ENCODE assay signal across 19 cellular contexts in the genomic region with DNA sequence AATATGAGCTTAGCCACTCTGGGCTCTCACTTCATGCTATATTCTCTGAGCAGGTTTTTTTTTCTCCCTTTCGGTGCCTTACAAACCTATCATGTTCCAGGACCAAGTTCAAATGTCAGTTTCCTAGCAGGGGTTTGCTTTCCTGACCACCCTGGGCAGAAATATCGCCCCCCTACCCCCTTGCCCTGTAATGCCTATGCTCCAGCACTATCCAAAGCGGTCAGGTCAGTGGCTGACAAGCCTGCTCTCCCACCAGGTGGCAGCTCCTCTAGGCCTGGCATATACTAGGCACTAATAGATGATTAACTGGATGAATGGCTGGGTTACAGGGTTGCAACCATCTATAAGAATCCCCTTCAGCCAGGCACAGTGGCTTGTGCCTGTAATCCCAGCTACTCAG. TPM values are rescaled to one million over a fixed set of nuclear protein-coding genes. Genes with fewer than 3 reads are reported as not detected.
DNase-seq lines count a peak whose midpoint lies in the region; ATAC-seq and TF ChIP-seq lines count a peak whose summit lies in the region.
"Had no signal": no experiment of that assay in that cellular context is flagged by ENCODE, and none has a peak within 500 bp of the region (broad histone marks: within the 10 kb centered on the region; RNA-seq: fewer than 3 reads in every experiment).

No MANE protein-coding gene starts in this region.

- in situ Hi-C loops in SK-MEL-5 (cut with HindIII; ENCODE audit: low pct_unique_long_range_greater_than_20kb, low sequenced_read_pairs), result no loop called here

- H3K27me3 Mint-ChIP-seq in activated naive CD4-positive, alpha-beta T cell treated with anti-CD3 and anti-CD28 coated beads, Interleukin-2, amount 10 ng/mL, durations not matched to agents 7 days and 5 days, result peaks cover 12% of the 10 kb centered on the region
- H3K27me3 Mint-ChIP-seq in activated naive CD8-positive, alpha-beta T cell treated with anti-CD3 and anti-CD28 coated beads, Interleukin-2, amount 50 U/mL, for 24 hours, result no peaks in the 10 kb centered on the region

- no peaks in the 10 kb centered on the region for H3K36me3 Mint-ChIP-seq in activated naive CD4-positive, alpha-beta T cell treated with anti-CD3 and anti-CD28 coated beads, Interleukin-2, amount 50 U/mL, for 72 hours
- no peaks in the 10 kb centered on the region for H3K36me3 Mint-ChIP-seq in activated naive CD4-positive, alpha-beta T cell treated with anti-CD3 and anti-CD28 coated beads, Interleukin-2, amount 10 ng/mL, durations not matched to agents 7 days and 5 days
- no peaks in the 10 kb centered on the region for H3K36me3 Mint-ChIP-seq in activated naive CD8-positive, alpha-beta T cell treated with anti-CD3 and anti-CD28 coated beads, Interleukin-2, amount 50 U/mL, for 24 hours (ENCODE audit: low read depth)
- H3K36me3 Mint-ChIP-seq: CD4-positive, CD25-positive, alpha-beta regulatory T cell had no signal

- H3K4me3 Mint-ChIP-seq in activated naive CD4-positive, alpha-beta T cell treated with anti-CD3 and anti-CD28 coated beads, Interleukin-2, amount 10 ng/mL, durations not matched to agents 7 days and 5 days, result no peak overlapping the region
- H3K4me3 Mint-ChIP-seq in activated naive CD8-positive, alpha-beta T cell treated with anti-CD3 and anti-CD28 coated beads, Interleukin-2, amount 50 U/mL, for 24 hours, result no peak overlapping the region
- H3K4me3 Mint-ChIP-seq: activated naive CD4-positive, alpha-beta T cell treated with anti-CD3 and anti-CD28 coated beads for 36 hours; CD4-positive, CD25-positive, alpha-beta regulatory T cell had no signal

- DNase-seq in activated naive CD4-positive, alpha-beta T cell treated with anti-CD3 and anti-CD28 coated beads, Interleukin-2, amount 50 U/mL, for 72 hours (ENCODE audit: low spot score in 2 of 2), result no peak
- DNase-seq in activated naive CD4-positive, alpha-beta T cell treated with anti-CD3 and anti-CD28 coated beads, Interleukin-2, amount 10 ng/mL, durations not matched to agents 7 days and 5 days, result no peak
- peak; percentile 21 for DNase-seq in SK-MEL-5 (ENCODE audit: low read depth, low spot score)
- DNase-seq in glomerular visceral epithelial cell (ENCODE audit: extremely low spot score), result peak; percentile 22
- DNase-seq in retinal pigment epithelial cell (ENCODE audit: low read depth), result no peak
- no peak for DNase-seq in NCI-H2196 treated with DMSO at 0.1 percent for 48 hours (lab: John Stamatoyannopoulos, UW; ENCODE audit: unreplicated experiment)
- DNase-seq in activated naive CD8-positive, alpha-beta T cell treated with anti-CD3 and anti-CD28 coated beads, Interleukin-2, amount 50 U/mL, for 24 hours, result no peak
- DNase-seq: activated naive CD4-positive, alpha-beta T cell treated with anti-CD3 and anti-CD28 coated beads for 36 hours; activated T-cell treated with anti-CD3 and anti-CD28 coated beads for 4 hours; CD4-positive, CD25-positive, alpha-beta regulatory T cell; hippocampal formation; left lung; mucosa of descending colon; NCI-H1930; NCI-H524 treated with DMSO at 0.1 percent for 48 hours; OCI-M1; stimulated activated CD4-positive, alpha-beta T cell treated with anti-CD3 and anti-CD28 coated beads, Interleukin-2, amount 100 ng/mL, for 48 hours; uterus had no signal

- H3K4me1 Mint-ChIP-seq in activated naive CD4-positive, alpha-beta T cell treated with anti-CD3 and anti-CD28 coated beads, Interleukin-2, amount 10 ng/mL, durations not matched to agents 7 days and 5 days, result no peaks in the 10 kb centered on the region
- no peaks in the 10 kb centered on the region for H3K4me1 Mint-ChIP-seq in activated naive CD8-positive, alpha-beta T cell treated with anti-CD3 and anti-CD28 coated beads, Interleukin-2, amount 50 U/mL, for 24 hours
- H3K4me1 Mint-ChIP-seq: CD4-positive, CD25-positive, alpha-beta regulatory T cell had no signal

- CTCF ChIA-PET in activated naive CD4-positive, alpha-beta T cell treated with anti-CD3 and anti-CD28 coated beads, Interleukin-2, amount 10 ng/mL, durations not matched to agents 7 days and 5 days (lab: Charles Lee), result interaction anchor here (0.7 to 4.0 kb wide), 5 partner anchors 12 to 227 kb away, joined by 3 to 14 read pairs (median 3); no protein-coding TSS in a partner anchor

- H3K4me3 ChIP-seq in retinal pigment epithelial cell (ENCODE audit: low read length), result no peak overlapping the region
- H3K4me3 ChIP-seq: left lung, mucosa of descending colon, uterus had no signal

- no peaks in the 10 kb centered on the region for H3K9me3 Mint-ChIP-seq in activated naive CD4-positive, alpha-beta T cell treated with anti-CD3 and anti-CD28 coated beads, Interleukin-2, amount 50 U/mL, for 72 hours
- H3K9me3 Mint-ChIP-seq in activated naive CD4-positive, alpha-beta T cell treated with anti-CD3 and anti-CD28 coated beads, Interleukin-2, amount 10 ng/mL, durations not matched to agents 7 days and 5 days, result no peaks in the 10 kb centered on the region
- H3K9me3 Mint-ChIP-seq in activated naive CD8-positive, alpha-beta T cell treated with anti-CD3 and anti-CD28 coated beads, Interleukin-2, amount 50 U/mL, for 24 hours, result no peaks in the 10 kb centered on the region
- H3K9me3 Mint-ChIP-seq: activated naive CD4-positive, alpha-beta T cell treated with anti-CD3 and anti-CD28 coated beads for 36 hours; CD4-positive, CD25-positive, alpha-beta regulatory T cell had no signal

- peak overlapping the region; percentile 11 to 81 for H3K27ac Mint-ChIP-seq in activated naive CD4-positive, alpha-beta T cell treated with anti-CD3 and anti-CD28 coated beads, Interleukin-2, amount 50 U/mL, for 72 hours
- no peak overlapping the region for H3K27ac Mint-ChIP-seq in activated naive CD4-positive, alpha-beta T cell treated with anti-CD3 and anti-CD28 coated beads, Interleukin-2, amount 10 ng/mL, durations not matched to agents 7 days and 5 days
- H3K27ac Mint-ChIP-seq in activated naive CD8-positive, alpha-beta T cell treated with anti-CD3 and anti-CD28 coated beads, Interleukin-2, amount 50 U/mL, for 24 hours, result no peak overlapping the region
- H3K27ac Mint-ChIP-seq: activated naive CD4-positive, alpha-beta T cell treated with anti-CD3 and anti-CD28 coated beads for 36 hours; CD4-positive, CD25-positive, alpha-beta regulatory T cell had no signal

- TF ChIP-seq CTCF in retinal pigment epithelial cell (conservative IDR thresholded peaks at IDR 0.05; ENCODE audit: low read depth, low read length), result peak; percentile 24

- no peak for ATAC-seq in activated naive CD4-positive, alpha-beta T cell treated with anti-CD3 and anti-CD28 coated beads, Interleukin-2, amount 50 U/mL, for 72 hours
- ATAC-seq in HG03565 (IDR thresholded peaks at IDR 0.05; ENCODE audit: unreplicated experiment), result no peak
- ATAC-seq in activated naive CD8-positive, alpha-beta T cell treated with anti-CD3 and anti-CD28 coated beads, Interleukin-2, amount 50 U/mL, for 24 hours, result no peak
- ATAC-seq: left lung, mucosa of descending colon had no signal

RNA-seq across cellular contexts. Expression of a gene that starts 25.7 kb away (rescaled TPM):
- 10 to 100 TPM; 11.6 to 21.8 TPM for total RNA-seq in activated naive CD4-positive, alpha-beta T cell treated with anti-CD3 and anti-CD28 coated beads, Interleukin-2, amount 50 U/mL, for 72 hours
- 46.9 and 51.8 TPM in 2 replicates for total RNA-seq in SK-MEL-5 (2014; rRNA removed; shearing (Covaris generic))
- polyA plus RNA-seq in SK-MEL-5 (2015; cell fraction: cytosol; rRNA removed), result 52.4 and 60.4 TPM in 2 replicates
- polyA plus RNA-seq in SK-MEL-5 (2015; cell fraction: nucleus; rRNA removed), result 26.6 and 32.2 TPM in 2 replicates

RNA-seq across cellular contexts. Expression of a gene that starts 56.0 kb away (rescaled TPM):
- total RNA-seq in activated naive CD4-positive, alpha-beta T cell treated with anti-CD3 and anti-CD28 coated beads, Interleukin-2, amount 50 U/mL, for 72 hours, result under 1 TPM; 0.20 to 0.93 TPM
- 6.0 and 9.8 TPM in 2 replicates for total RNA-seq in SK-MEL-5 (2014; rRNA removed; shearing (Covaris generic))
- polyA plus RNA-seq in SK-MEL-5 (2015; cell fraction: cytosol; rRNA removed), result 26.8 and 39.1 TPM in 2 replicates
- 7.1 and 7.6 TPM in 2 replicates for polyA plus RNA-seq in SK-MEL-5 (2015; cell fraction: nucleus; rRNA removed)
- polyA plus RNA-seq: CD4-positive, CD25-positive, alpha-beta regulatory T cell had no signal

Comparison
In these comparisons a context has a peak if more than half of its experiments do, and no peak if none do; other contexts are left out.
1. H3K27ac Mint-ChIP-seq: peak in activated naive CD4-positive, alpha-beta T cell treated with anti-CD3 and anti-CD28 coated beads, Interleukin-2, amount 50 U/mL, for 72 hours (2 of 2); none in activated naive CD4-positive, alpha-beta T cell treated with anti-CD3 and anti-CD28 coated beads, Interleukin-2, amount 10 ng/mL, durations not matched to agents 7 days and 5 days (single experiment) and activated naive CD8-positive, alpha-beta T cell treated with anti-CD3 and anti-CD28 coated beads, Interleukin-2, amount 50 U/mL, for 24 hours (single experiment).
2. DNase-seq: peak in SK-MEL-5 (single experiment) and glomerular visceral epithelial cell (single experiment); none in activated naive CD4-positive, alpha-beta T cell treated with anti-CD3 and anti-CD28 coated beads, Interleukin-2, amount 50 U/mL, for 72 hours (0 of 2), activated naive CD4-positive, alpha-beta T cell treated with anti-CD3 and anti-CD28 coated beads, Interleukin-2, amount 10 ng/mL, durations not matched to agents 7 days and 5 days (single experiment), retinal pigment epithelial cell (single experiment), NCI-H2196 treated with DMSO at 0.1 percent for 48 hours (single experiment) and activated naive CD8-positive, alpha-beta T cell treated with anti-CD3 and anti-CD28 coated beads, Interleukin-2, amount 50 U/mL, for 24 hours (single experiment).